ENCODE assay signal across 22 cellular contexts in genomic region chr22:32650553-32651345, GRCh38.
A peak's percentile ranks its signal among the peaks of the same experiment; 100 is the strongest.
DNase-seq lines count a peak whose midpoint lies in the region; ATAC-seq and TF ChIP-seq lines count a peak whose summit lies in the region.
"Had no signal": no experiment of that assay in that cellular context is flagged by ENCODE, and none has a peak within 500 bp of the region (broad histone marks: within the 10 kb centered on the region; RNA-seq: fewer than 3 reads in every experiment).

No MANE protein-coding gene starts in this region.

- H3K9ac ChIP-seq in skeletal muscle satellite cell (ENCODE audit: low read depth, low read length) = peak overlapping the region; percentile 38
- H3K9ac ChIP-seq: BLaER1 had no signal

- no peaks in the 10 kb centered on the region for H3K27me3 ChIP-seq in skeletal muscle satellite cell (ENCODE audit: control insufficient read depth, insufficient read depth, low read length)
- H3K27me3 ChIP-seq: BLaER1 had no signal

- H3K4me3 Mint-ChIP-seq in activated CD8-positive, alpha-beta memory T cell treated with anti-CD3 and anti-CD28 coated beads, Interleukin-2, amount 10 ng/mL, durations not matched to agents 7 days and 5 days = no peak overlapping the region
- H3K4me3 Mint-ChIP-seq: activated CD4-positive, alpha-beta T cell treated with anti-CD3 and anti-CD28 coated beads for 36 hours; central memory CD8-positive, alpha-beta T cell; nephron had no signal

- CTCF ChIA-PET in activated CD8-positive, alpha-beta memory T cell treated with anti-CD3 and anti-CD28 coated beads, Interleukin-2, amount 10 ng/mL, durations not matched to agents 7 days and 5 days (lab: Charles Lee) = no interaction called here

- no peaks in the 10 kb centered on the region for H3K36me3 Mint-ChIP-seq in activated CD8-positive, alpha-beta memory T cell treated with anti-CD3 and anti-CD28 coated beads, Interleukin-2, amount 10 ng/mL, durations not matched to agents 7 days and 5 days

- DNase-seq in CMK (ENCODE audit: low read depth) (peak; percentile 72), M059J (ENCODE audit: low read depth) (peak; percentile 34), fibroblast of mammary gland (ENCODE audit: low read depth) (peak; percentile 62), medulla oblongata (ENCODE audit: extremely low spot score) (no peak)
- DNase-seq in activated CD8-positive, alpha-beta memory T cell treated with anti-CD3 and anti-CD28 coated beads, Interleukin-2, amount 50 U/mL, for 48 hours = no peak
- DNase-seq in activated CD8-positive, alpha-beta memory T cell treated with anti-CD3 and anti-CD28 coated beads, Interleukin-2, amount 10 ng/mL, durations not matched to agents 7 days and 5 days = no peak
- DNase-seq: activated CD4-positive, alpha-beta T cell treated with anti-CD3 and anti-CD28 coated beads for 36 hours; effector CD4-positive, alpha-beta T cell; hippocampal formation; islet precursor cell; mesendoderm; NCI-H1436 treated with DMSO at 0.1 percent for 48 hours; NCI-H82; stimulated activated CD4-positive, alpha-beta T cell treated with anti-CD3 and anti-CD28 coated beads, Interleukin-15, amount 100 ng/mL, for 24 hours; stimulated activated naive CD4-positive, alpha-beta T cell; T1000 had no signal

- H3K9me3 ChIP-seq in skeletal muscle satellite cell (replicated peaks; ENCODE audit: low read length) = no peaks in the 10 kb centered on the region

- H3K4me2 ChIP-seq in skeletal muscle satellite cell (ENCODE audit: low read length) = no peak overlapping the region
- H3K4me2 ChIP-seq: BLaER1 had no signal

- peaks cover 16% of the 10 kb centered on the region for H3K4me1 ChIP-seq in skeletal muscle satellite cell (ENCODE audit: control insufficient read depth, insufficient read depth, low read length)
- H3K4me1 ChIP-seq: BLaER1 had no signal

- H3K4me3 ChIP-seq in fibroblast of mammary gland (ENCODE audit: control insufficient read depth, low read depth, low read length) (no peak overlapping the region), skeletal muscle satellite cell (ENCODE audit: low read length) (no peak overlapping the region)
- H3K4me3 ChIP-seq: BLaER1 had no signal

- H3K9me3 Mint-ChIP-seq in activated CD8-positive, alpha-beta memory T cell treated with anti-CD3 and anti-CD28 coated beads, Interleukin-2, amount 10 ng/mL, durations not matched to agents 7 days and 5 days (ENCODE audit: low read depth) = no peaks in the 10 kb centered on the region

- H3K4me1 Mint-ChIP-seq in activated CD8-positive, alpha-beta memory T cell treated with anti-CD3 and anti-CD28 coated beads, Interleukin-2, amount 10 ng/mL, durations not matched to agents 7 days and 5 days = no peaks in the 10 kb centered on the region
- H3K4me1 Mint-ChIP-seq: central memory CD8-positive, alpha-beta T cell; nephron had no signal

- TF ChIP-seq CTCF in fibroblast of mammary gland (conservative IDR thresholded peaks at IDR 0.05; ENCODE audit: control insufficient read depth, insufficient read depth, low read depth, low read length) = no peak

- no peak for ATAC-seq in HG02981 (IDR thresholded peaks at IDR 0.05; ENCODE audit: unreplicated experiment)
- no peak for ATAC-seq in activated CD8-positive, alpha-beta memory T cell treated with anti-CD3 and anti-CD28 coated beads, Interleukin-2, amount 10 ng/mL, durations not matched to agents 7 days and 5 days
- ATAC-seq: activated CD4-positive, alpha-beta T cell treated with anti-CD3 and anti-CD28 coated beads for 36 hours; SK-N-SH treated with all-trans-retinoic acid at 6 μM for 48 hours had no signal

- H3K36me3 ChIP-seq in skeletal muscle satellite cell (ENCODE audit: insufficient read depth, low read length) = no peaks in the 10 kb centered on the region
- H3K36me3 ChIP-seq: BLaER1 had no signal

- no peak overlapping the region for H3K27ac Mint-ChIP-seq in activated CD8-positive, alpha-beta memory T cell treated with anti-CD3 and anti-CD28 coated beads, Interleukin-2, amount 10 ng/mL, durations not matched to agents 7 days and 5 days
- H3K27ac Mint-ChIP-seq: activated CD4-positive, alpha-beta T cell treated with anti-CD3 and anti-CD28 coated beads for 36 hours had no signal

- H3K27me3 Mint-ChIP-seq in activated CD8-positive, alpha-beta memory T cell treated with anti-CD3 and anti-CD28 coated beads, Interleukin-2, amount 10 ng/mL, durations not matched to agents 7 days and 5 days = peaks cover 3% of the 10 kb centered on the region
- H3K27me3 Mint-ChIP-seq: activated CD4-positive, alpha-beta T cell treated with anti-CD3 and anti-CD28 coated beads for 36 hours; central memory CD8-positive, alpha-beta T cell had no signal

Comparison
In these comparisons a context has a peak if more than half of its experiments do, and no peak if none do; other contexts are left out.
1. DNase-seq: peak in CMK (single experiment), M059J (single experiment) and fibroblast of mammary gland (single experiment); none in activated CD8-positive, alpha-beta memory T cell treated with anti-CD3 and anti-CD28 coated beads, Interleukin-2, amount 50 U/mL, for 48 hours (single experiment), activated CD8-positive, alpha-beta memory T cell treated with anti-CD3 and anti-CD28 coated beads, Interleukin-2, amount 10 ng/mL, durations not matched to agents 7 days and 5 days (single experiment) and medulla oblongata (single experiment).